8 cellular contexts compared by ENCODE assay signal in the genomic region with DNA sequence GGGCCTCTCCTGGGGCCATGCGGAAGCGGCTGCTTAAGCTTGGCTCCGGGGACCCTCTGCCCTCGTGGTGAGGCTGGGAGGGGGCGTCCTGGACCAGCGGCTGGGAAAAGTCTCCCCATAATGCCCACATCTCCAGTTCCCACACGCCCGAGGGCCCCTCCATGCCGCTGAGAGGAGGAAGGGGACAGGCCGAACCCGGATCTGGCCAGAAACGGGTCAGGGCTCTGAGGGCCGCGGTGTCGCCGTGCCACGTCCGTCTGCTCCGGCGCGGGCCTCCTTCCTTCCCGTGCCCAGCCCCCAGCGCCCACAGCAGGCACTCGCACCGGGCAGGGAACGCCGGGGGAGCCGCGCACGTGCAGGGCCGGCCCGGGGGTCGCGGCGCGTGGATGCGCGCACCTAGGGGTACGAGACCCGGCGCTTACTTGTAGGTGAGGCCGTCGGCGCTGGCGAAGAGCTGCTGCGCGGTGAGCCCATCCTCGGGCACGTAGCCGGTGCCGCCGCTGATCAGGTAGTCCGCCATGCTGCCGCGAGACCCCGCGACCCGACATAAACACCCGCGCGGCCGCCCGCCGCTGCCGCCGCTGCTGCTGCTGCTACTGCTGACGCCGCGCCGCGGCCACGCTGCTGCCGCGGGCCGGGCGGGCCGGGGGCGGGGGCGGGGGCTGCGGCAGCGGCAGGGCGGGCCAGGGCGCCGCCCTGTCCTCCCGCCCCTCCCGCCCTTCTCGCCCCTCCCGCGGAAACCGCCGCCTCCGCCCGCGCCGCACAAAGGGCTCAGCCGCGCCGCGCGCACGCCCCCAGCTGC. TPM values are rescaled to one million over a fixed set of nuclear protein-coding genes. Genes with fewer than 3 reads are reported as not detected.
DNase-seq lines count a peak whose midpoint lies in the region; ATAC-seq and TF ChIP-seq lines count a peak whose summit lies in the region.

No MANE protein-coding gene starts in this region.

- POLR2A ChIA-PET in activated CD4-positive, alpha-beta T cell treated with anti-CD3 and anti-CD28 coated beads, Interleukin-2, amount 10 ng/mL, durations not matched to agents 7 days and 5 days (lab: Charles Lee): no interaction called here

- H3K9me3 ChIP-seq in muscle layer of colon (ENCODE audit: low read length): no peaks in the 10 kb centered on the region
- H3K9me3 ChIP-seq in stomach smooth muscle (ENCODE audit: control insufficient read depth in 2 of 2, low read length in 2 of 2): no peaks in the 10 kb centered on the region

- CTCF ChIA-PET in activated CD4-positive, alpha-beta T cell treated with anti-CD3 and anti-CD28 coated beads, Interleukin-2, amount 10 ng/mL, durations not matched to agents 7 days and 5 days (lab: Charles Lee): interaction anchor here (1.0 kb wide), 1 partner anchor 62 kb away, joined by 3 read pairs; a partner anchor contains a TSS

- TF ChIP-seq POLR2A in GM10847 (IDR thresholded peaks at IDR 0.05; ENCODE audit: extremely low read depth, insufficient read length): peak; percentile 28

- no peak overlapping the region for H3K27ac Mint-ChIP-seq in activated CD4-positive, alpha-beta T cell treated with anti-CD3 and anti-CD28 coated beads, Interleukin-2, amount 10 ng/mL, durations not matched to agents 7 days and 5 days
- peak overlapping the region; percentile 87 to 90 for H3K27ac Mint-ChIP-seq in effector memory CD8-positive, alpha-beta T cell

- H3K27me3 Mint-ChIP-seq in activated CD4-positive, alpha-beta T cell treated with anti-CD3 and anti-CD28 coated beads, Interleukin-2, amount 10 ng/mL, durations not matched to agents 7 days and 5 days: peaks cover 3% of the 10 kb centered on the region
- H3K27me3 Mint-ChIP-seq in effector memory CD8-positive, alpha-beta T cell: no peaks in the 10 kb centered on the region

- no peaks in the 10 kb centered on the region for H3K9me3 Mint-ChIP-seq in activated CD4-positive, alpha-beta T cell treated with anti-CD3 and anti-CD28 coated beads, Interleukin-2, amount 10 ng/mL, durations not matched to agents 7 days and 5 days
- H3K9me3 Mint-ChIP-seq in effector memory CD8-positive, alpha-beta T cell: no peaks in the 10 kb centered on the region

- H3K4me1 ChIP-seq in muscle layer of colon (ENCODE audit: insufficient read depth, low read length) (peaks cover 41% of the 10 kb centered on the region), stomach smooth muscle (ENCODE audit: control insufficient read depth, insufficient read depth, low read length) (peaks cover 41% of the 10 kb centered on the region)

- H3K27me3 ChIP-seq in muscle layer of colon (ENCODE audit: control insufficient read depth in 1 of 2, insufficient read depth in 2 of 2, low read length in 2 of 2) (no peaks in the 10 kb centered on the region), stomach smooth muscle (ENCODE audit: control insufficient read depth in 1 of 2, insufficient read depth in 2 of 2, low read length in 2 of 2) (no peaks in the 10 kb centered on the region)

- peak overlapping the region; percentile 79 for H3K4me3 Mint-ChIP-seq in activated CD4-positive, alpha-beta T cell treated with anti-CD3 and anti-CD28 coated beads, Interleukin-2, amount 10 ng/mL, durations not matched to agents 7 days and 5 days
- H3K4me3 Mint-ChIP-seq in effector memory CD8-positive, alpha-beta T cell: peak overlapping the region; percentile 86 to 87

- H3K4me1 Mint-ChIP-seq in activated CD4-positive, alpha-beta T cell treated with anti-CD3 and anti-CD28 coated beads, Interleukin-2, amount 10 ng/mL, durations not matched to agents 7 days and 5 days: peaks cover 49% of the 10 kb centered on the region
- H3K4me1 Mint-ChIP-seq in effector memory CD8-positive, alpha-beta T cell (ENCODE audit: low read depth in 2 of 2): peaks cover 29 to 42% of the 10 kb centered on the region in 2 donors

- DNase-seq in NAMALWA (ENCODE audit: low spot score) (peak; percentile 78), cerebellar cortex (ENCODE audit: low spot score) (no peak)
- peak; percentile 51 for DNase-seq in activated CD4-positive, alpha-beta T cell treated with anti-CD3 and anti-CD28 coated beads, Interleukin-2, amount 10 ng/mL, durations not matched to agents 7 days and 5 days
- DNase-seq in effector memory CD8-positive, alpha-beta T cell: peak in 2 of 3 experiments; percentile 52

- peaks cover 14% of the 10 kb centered on the region for H3K36me3 Mint-ChIP-seq in activated CD4-positive, alpha-beta T cell treated with anti-CD3 and anti-CD28 coated beads, Interleukin-2, amount 10 ng/mL, durations not matched to agents 7 days and 5 days (ENCODE audit: low read depth)
- peaks cover 22% of the 10 kb centered on the region for H3K36me3 Mint-ChIP-seq in effector memory CD8-positive, alpha-beta T cell (ENCODE audit: insufficient read depth)

- H3K4me3 ChIP-seq in muscle layer of colon (ENCODE audit: low read depth in 1 of 2, low read length in 2 of 2): peak overlapping the region; percentile 59 to 74
- peak overlapping the region; percentile 47 to 76 for H3K4me3 ChIP-seq in stomach smooth muscle (ENCODE audit: low read length in 2 of 2)

- no peak overlapping the region for H3K9ac ChIP-seq in muscle layer of colon (ENCODE audit: low read length)
- peak overlapping the region; percentile 32 to 76 for H3K9ac ChIP-seq in stomach smooth muscle (ENCODE audit: low read length in 2 of 2)

- ATAC-seq in effector memory CD8-positive, alpha-beta T cell (replicated peaks): peak; percentile 34
- no peak for ATAC-seq in GM19455 (IDR thresholded peaks at IDR 0.05; ENCODE audit: unreplicated experiment)

- H3K36me3 ChIP-seq in muscle layer of colon (ENCODE audit: insufficient read depth, low read length): peaks cover 11% of the 10 kb centered on the region
- peaks cover 4 to 8% of the 10 kb centered on the region in 2 donors for H3K36me3 ChIP-seq in stomach smooth muscle (ENCODE audit: control insufficient read depth in 2 of 2, insufficient read depth in 2 of 2, low read length in 2 of 2)

- peak overlapping the region; percentile 24 for H3K27ac ChIP-seq in muscle layer of colon (ENCODE audit: low read depth, low read length)
- no peak overlapping the region for H3K27ac ChIP-seq in stomach smooth muscle (ENCODE audit: low read length)

RNA-seq across cellular contexts. Expression of a gene that starts 4.2 kb away (rescaled TPM):
- 10 to 100 TPM; 70.4 to 72.3 TPM for total RNA-seq in activated CD4-positive, alpha-beta T cell treated with anti-CD3 and anti-CD28 coated beads, Interleukin-2, amount 10 ng/mL, durations not matched to agents 7 days and 5 days

RNA-seq across cellular contexts. Expression of a gene that starts 44.1 kb away (rescaled TPM):
- total RNA-seq in activated CD4-positive, alpha-beta T cell treated with anti-CD3 and anti-CD28 coated beads, Interleukin-2, amount 10 ng/mL, durations not matched to agents 7 days and 5 days: under 1 TPM; 0.21 to 0.25 TPM

RNA-seq across cellular contexts. Expression of a gene that starts 50.1 kb away (rescaled TPM):
- 10 to 100 TPM; 10.8 to 11.9 TPM for total RNA-seq in activated CD4-positive, alpha-beta T cell treated with anti-CD3 and anti-CD28 coated beads, Interleukin-2, amount 10 ng/mL, durations not matched to agents 7 days and 5 days
